ENCODE assay signal across 9 cellular contexts in genomic region chr7:45922810-45923209, GRCh38. TPM values are rescaled to one million over a fixed set of nuclear protein-coding genes. Genes with fewer than 3 reads are reported as not detected.
DNase-seq lines count a peak whose midpoint lies in the region; ATAC-seq and TF ChIP-seq lines count a peak whose summit lies in the region.
"Had no signal": no experiment of that assay in that cellular context is flagged by ENCODE, and none has a peak within 500 bp of the region (broad histone marks: within the 10 kb centered on the region; RNA-seq: fewer than 3 reads in every experiment).

No MANE protein-coding gene starts in this region.

- H3K36me3 Mint-ChIP-seq in CD4-positive, CD25-positive, alpha-beta regulatory T cell: no peaks in the 10 kb centered on the region
- no peaks in the 10 kb centered on the region for H3K36me3 Mint-ChIP-seq in naive B cell
- no peaks in the 10 kb centered on the region for H3K36me3 Mint-ChIP-seq in CD14-positive monocyte

- H3K4me3 Mint-ChIP-seq in CD4-positive, CD25-positive, alpha-beta regulatory T cell: peak overlapping the region in 3 of 4 donors; percentile 33 to 68 (median 58)
- H3K4me3 Mint-ChIP-seq in naive B cell (peak overlapping the region in 5 of 8 donors; percentile 7 to 67 (median 43)), CD14-positive monocyte (peak overlapping the region in 1 of 2 donors; percentile 46)

- H3K9ac ChIP-seq in HUES48 (ENCODE audit: low read depth, low read length): 0 out of 2 replicates have a peak overlapping the region, but pooled peaks have one; percentile 3

- peak overlapping the region; percentile 37 for H3K4me3 ChIP-seq in CD4-positive, CD25-positive, alpha-beta regulatory T cell (ENCODE audit: low read depth, low read length)
- H3K4me3 ChIP-seq in HUES48 (ENCODE audit: low read depth, low read length): peak overlapping the region; percentile 77
- H3K4me3 ChIP-seq in coronary artery: peak overlapping the region; percentile 79

- peaks cover 0 to 3% (median 0%) of the 10 kb centered on the region in 7 donors for H3K9me3 Mint-ChIP-seq in CD4-positive, CD25-positive, alpha-beta regulatory T cell
- peaks cover 0 to 2% (median 0%) of the 10 kb centered on the region in 7 donors for H3K9me3 Mint-ChIP-seq in naive B cell
- H3K9me3 Mint-ChIP-seq in CD14-positive monocyte: peaks cover 0 to 9% (median 0%) of the 10 kb centered on the region in 7 donors

- no peaks in the 10 kb centered on the region for H3K9me3 ChIP-seq in CD4-positive, CD25-positive, alpha-beta regulatory T cell (ENCODE audit: control insufficient read depth in 2 of 2, low read length in 2 of 2)
- H3K9me3 ChIP-seq in HUES48 (ENCODE audit: control insufficient read depth, insufficient read depth, low read length): no peaks in the 10 kb centered on the region

- TF ChIP-seq CTCF in coronary artery (IDR thresholded peaks at IDR 0.05): no peak
- no peak for TF ChIP-seq CTCF in CD14-positive monocyte (IDR thresholded peaks at IDR 0.05)

- H3K27ac Mint-ChIP-seq in CD4-positive, CD25-positive, alpha-beta regulatory T cell: no peak overlapping the region
- H3K27ac Mint-ChIP-seq in naive B cell (peak overlapping the region in 1 of 6 donors; percentile 8), CD14-positive monocyte (no peak overlapping the region)

- peaks cover 7 to 17% (median 13%) of the 10 kb centered on the region in 4 donors for H3K4me1 Mint-ChIP-seq in CD4-positive, CD25-positive, alpha-beta regulatory T cell
- peaks cover 13 to 23% (median 21%) of the 10 kb centered on the region in 3 donors for H3K4me1 Mint-ChIP-seq in naive B cell
- H3K4me1 Mint-ChIP-seq in CD14-positive monocyte: peaks cover 4% of the 10 kb centered on the region

- peaks cover 4% of the 10 kb centered on the region for H3K4me1 ChIP-seq in CD4-positive, CD25-positive, alpha-beta regulatory T cell (ENCODE audit: control insufficient read depth, insufficient read depth, low read length, poor library complexity, severe bottlenecking)
- peaks cover 45% of the 10 kb centered on the region for H3K4me1 ChIP-seq in HUES48 (ENCODE audit: control insufficient read depth, insufficient read depth, low read length)

- no peaks in the 10 kb centered on the region for H3K36me3 ChIP-seq in CD4-positive, CD25-positive, alpha-beta regulatory T cell (ENCODE audit: control insufficient read depth, insufficient read depth, low read length)
- H3K36me3 ChIP-seq in HUES48 (ENCODE audit: control insufficient read depth, insufficient read depth, low read length): no peaks in the 10 kb centered on the region

- H3K27ac ChIP-seq in CD4-positive, CD25-positive, alpha-beta regulatory T cell (ENCODE audit: insufficient read depth, low read length, poor library complexity, severe bottlenecking): no peak overlapping the region
- H3K27ac ChIP-seq in HUES48 (ENCODE audit: low read depth, low read length) (no peak overlapping the region), coronary artery (peak overlapping the region in 1 of 2 donors; percentile 15), caudate nucleus (ENCODE audit: low read depth, low read length) (no peak overlapping the region)

- H3K27me3 ChIP-seq in CD4-positive, CD25-positive, alpha-beta regulatory T cell (ENCODE audit: control insufficient read depth, insufficient read depth, low read length): peaks cover 19% of the 10 kb centered on the region
- peaks cover 59% of the 10 kb centered on the region for H3K27me3 ChIP-seq in HUES48 (ENCODE audit: control insufficient read depth, insufficient read depth, low read length)

- intact Hi-C loops in CD14-positive monocyte (cut with micrococcal nuclease): no loop called here

- DNase-seq in CD4-positive, CD25-positive, alpha-beta regulatory T cell: peak in 1 of 3 donors; percentile 37
- DNase-seq in coronary artery (ENCODE audit: low spot score): no peak
- no peak for DNase-seq in naive B cell
- no peak for DNase-seq in caudate nucleus (lab: John Stamatoyannopoulos, UW)
- no peak for DNase-seq in NCI-H146 (lab: John Stamatoyannopoulos, UW)
- no peak for DNase-seq in CD14-positive monocyte (ENCODE audit: low spot score)
- DNase-seq: effector CD4-positive, alpha-beta T cell had no signal

- no peak for ATAC-seq in CD4-positive, CD25-positive, alpha-beta regulatory T cell (ENCODE audit: low read depth in 2 of 2)
- ATAC-seq in naive B cell (ENCODE audit: low read depth in 2 of 2): no peak
- no peak for ATAC-seq in GM21576 (IDR thresholded peaks at IDR 0.05; ENCODE audit: unreplicated experiment)

- H3K27me3 Mint-ChIP-seq in CD4-positive, CD25-positive, alpha-beta regulatory T cell: peaks cover 76% of the 10 kb centered on the region
- H3K27me3 Mint-ChIP-seq in naive B cell: peaks cover 55 to 71% (median 62%) of the 10 kb centered on the region in 3 donors
- peaks cover 53 to 69% (median 57%) of the 10 kb centered on the region in 3 donors for H3K27me3 Mint-ChIP-seq in CD14-positive monocyte (ENCODE audit: low read depth in 3 of 3)

RNA-seq across cellular contexts. Expression of gene IGFBP3, which starts 1.7 kb away (rescaled TPM):
- 0.99 TPM for total RNA-seq in CD4-positive, CD25-positive, alpha-beta regulatory T cell
- under 1 TPM in 2 of 4 donors, not detected in 2; 0.16 to 0.19 TPM for polyA plus RNA-seq in CD4-positive, CD25-positive, alpha-beta regulatory T cell
- polyA plus RNA-seq in naive B cell (ENCODE audit: low read depth in 6 of 6) (not detected), CD14-positive monocyte (under 1 TPM in 1 of 2 donors, not detected in 1; 0.06 TPM)

RNA-seq across cellular contexts. Expression of gene IGFBP1, which starts 34.5 kb away (rescaled TPM):
- not detected for total RNA-seq in CD4-positive, CD25-positive, alpha-beta regulatory T cell
- polyA plus RNA-seq in CD4-positive, CD25-positive, alpha-beta regulatory T cell: not detected
- polyA plus RNA-seq in naive B cell (ENCODE audit: low read depth in 6 of 6) (not detected), CD14-positive monocyte (not detected)

RNA-seq across cellular contexts. Expression of gene CCDC201, which starts 49.9 kb away (rescaled TPM):
- total RNA-seq in CD4-positive, CD25-positive, alpha-beta regulatory T cell: not detected
- polyA plus RNA-seq in CD4-positive, CD25-positive, alpha-beta regulatory T cell: not detected
- polyA plus RNA-seq in naive B cell (ENCODE audit: low read depth in 6 of 6) (not detected), CD14-positive monocyte (not detected)
